Comparison of ENCODE assay signal across 8 cellular contexts in the genomic region with DNA sequence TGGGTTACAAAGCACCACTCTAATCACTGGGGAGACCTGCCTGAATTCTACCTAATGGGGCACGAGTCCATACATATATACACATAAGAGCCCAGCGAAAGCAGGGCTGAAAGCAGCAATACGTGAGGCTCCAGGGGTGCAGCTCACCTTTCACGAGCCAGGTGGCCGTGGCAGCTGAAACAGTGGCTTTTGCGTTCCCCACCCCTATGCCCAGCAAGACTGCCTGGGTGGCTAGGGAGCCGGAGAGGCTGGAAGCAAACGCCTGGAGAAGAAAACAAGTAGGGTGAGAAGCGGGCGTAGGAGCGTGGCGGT. TPM values are rescaled to one million over a fixed set of nuclear protein-coding genes. Genes with fewer than 3 reads are reported as not detected.
DNase-seq lines count a peak whose midpoint lies in the region; ATAC-seq and TF ChIP-seq lines count a peak whose summit lies in the region.

No MANE protein-coding gene starts in this region.

- DNase-seq in GM06990 (ENCODE audit: extremely low read depth, insufficient read length) (no peak), breast epithelium (ENCODE audit: low spot score in 2 of 2) (no peak), DMS53 (lab: John Stamatoyannopoulos, UW) (no peak), NCI-H187 treated with DMSO at 0.1 percent for 48 hours (lab: John Stamatoyannopoulos, UW) (no peak), nucleus accumbens (lab: John Stamatoyannopoulos, UW) (no peak)

- H3K4me1 ChIP-seq in breast epithelium = peaks cover 0 to 10% of the 10 kb centered on the region in 2 donors
- H3K4me1 ChIP-seq in muscle layer of colon (ENCODE audit: insufficient read depth, low read length) = peaks cover 25% of the 10 kb centered on the region

- intact Hi-C loops in breast epithelium (cut with DNase I; ENCODE audit: low total_unique reads) = no loop called here

- H3K36me3 ChIP-seq in GM06990 (ENCODE audit: control insufficient read depth, insufficient read depth, low read length) = no peaks in the 10 kb centered on the region; the same call in 1 of the 2 replicates
- no peaks in the 10 kb centered on the region for H3K36me3 ChIP-seq in breast epithelium
- peaks cover 13% of the 10 kb centered on the region for H3K36me3 ChIP-seq in muscle layer of colon (ENCODE audit: insufficient read depth, low read length)

- TF ChIP-seq CTCF in GM06990 (IDR thresholded peaks at IDR 0.05; ENCODE audit: insufficient read depth, low read length, poor library complexity, severe bottlenecking) (no peak), breast epithelium (IDR thresholded peaks at IDR 0.05) (no peak)

- H3K9ac ChIP-seq in muscle layer of colon (ENCODE audit: low read length) = peak overlapping the region; percentile 94

- peak overlapping the region; percentile 95 for H3K4me3 ChIP-seq in GM06990 (replicated peaks; ENCODE audit: low read depth, low read length)
- H3K4me3 ChIP-seq in breast epithelium = peak overlapping the region; percentile 84 to 99 (median 96)
- peak overlapping the region; percentile 78 to 82 for H3K4me3 ChIP-seq in muscle layer of colon (ENCODE audit: low read depth in 1 of 2, low read length in 2 of 2)

- ATAC-seq in HG03571 (IDR thresholded peaks at IDR 0.05; ENCODE audit: unreplicated experiment) = peak; percentile 2
- ATAC-seq in HG02884 (IDR thresholded peaks at IDR 0.05; ENCODE audit: unreplicated experiment) = no peak

- TF ChIP-seq POLR2A in breast epithelium (IDR thresholded peaks at IDR 0.05) = no peak

- H3K9me3 ChIP-seq in breast epithelium = no peaks in the 10 kb centered on the region
- no peaks in the 10 kb centered on the region for H3K9me3 ChIP-seq in muscle layer of colon (ENCODE audit: low read length)

- H3K27me3 ChIP-seq in GM06990 (replicated peaks; ENCODE audit: control insufficient read depth, insufficient read depth, low read length) (no peaks in the 10 kb centered on the region), breast epithelium (no peaks in the 10 kb centered on the region), muscle layer of colon (ENCODE audit: control insufficient read depth in 1 of 2, insufficient read depth in 2 of 2, low read length in 2 of 2) (no peaks in the 10 kb centered on the region)

- peak overlapping the region; percentile 95 to 96 for H3K27ac ChIP-seq in breast epithelium
- H3K27ac ChIP-seq in muscle layer of colon (ENCODE audit: low read depth, low read length) = peak overlapping the region; percentile 88

RNA-seq across cellular contexts. Expression of a gene that starts 0.6 kb away (rescaled TPM):
- 10 to 100 TPM; 44.2 to 75.4 (median 68.2) TPM for total RNA-seq in breast epithelium

RNA-seq across cellular contexts. Expression of a gene that starts 20.1 kb away (rescaled TPM):
- not detected for total RNA-seq in breast epithelium

RNA-seq across cellular contexts. Expression of a gene that starts 24.6 kb away (rescaled TPM):
- total RNA-seq in breast epithelium = under 1 TPM in 2 of 3 donors, not detected in 1; 0.44 to 0.98 TPM

RNA-seq across cellular contexts. Expression of a gene that starts 35.6 kb away (rescaled TPM):
- 10 to 100 TPM; 17.4 to 31.8 (median 30.1) TPM for total RNA-seq in breast epithelium

RNA-seq across cellular contexts. Expression of a gene that starts 48.3 kb away (rescaled TPM):
- total RNA-seq in breast epithelium = 1 to 10 TPM; 5.3 to 7.2 (median 6.9) TPM
